In genomic region chr11:38019072-38019775, GRCh38 we compare ENCODE assay signal across 15 cellular contexts.
DNase-seq lines count a peak whose midpoint lies in the region; ATAC-seq and TF ChIP-seq lines count a peak whose summit lies in the region.
"Had no signal": no experiment of that assay in that cellular context is flagged by ENCODE, and none has a peak within 500 bp of the region (broad histone marks: within the 10 kb centered on the region; RNA-seq: fewer than 3 reads in every experiment).

No MANE protein-coding gene starts in this region.

- TF ChIP-seq CTCF in cardiac muscle cell (IDR thresholded peaks at IDR 0.05; ENCODE audit: low read depth, low read length) (peak; percentile 10), upper lobe of right lung (IDR thresholded peaks at IDR 0.05) (no peak)

- H3K36me3 ChIP-seq in cardiac muscle cell (no peaks in the 10 kb centered on the region), SJCRH30 (no peaks in the 10 kb centered on the region), upper lobe of right lung (no peaks in the 10 kb centered on the region)
- H3K36me3 ChIP-seq: esophagus muscularis mucosa had no signal

- H3K4me1 ChIP-seq in cardiac muscle cell (ENCODE audit: low read depth) (no peaks in the 10 kb centered on the region), SJCRH30 (no peaks in the 10 kb centered on the region), upper lobe of right lung (no peaks in the 10 kb centered on the region)

- ATAC-seq in left cardiac atrium (no peak), upper lobe of right lung (peak; percentile 50), GM21825 (IDR thresholded peaks at IDR 0.05; ENCODE audit: unreplicated experiment) (no peak), HG02852 (IDR thresholded peaks at IDR 0.05; ENCODE audit: unreplicated experiment) (no peak), GM21529 (IDR thresholded peaks at IDR 0.05; ENCODE audit: unreplicated experiment) (no peak)
- ATAC-seq: activated T-cell treated with anti-CD3 and anti-CD28 coated beads, Interleukin-2, amount 50 U/mL, for 72 hours had no signal

- H3K9me3 ChIP-seq in cardiac muscle cell (ENCODE audit: low read depth), result no peaks in the 10 kb centered on the region
- no peaks in the 10 kb centered on the region for H3K9me3 ChIP-seq in SJCRH30 (replicated peaks)
- H3K9me3 ChIP-seq in upper lobe of right lung, result peaks cover 6% of the 10 kb centered on the region

- H3K4me3 ChIP-seq in cardiac muscle cell (no peak overlapping the region), SJCRH30 (no peak overlapping the region), upper lobe of right lung (no peak overlapping the region)
- H3K4me3 ChIP-seq: esophagus muscularis mucosa had no signal

- no peak for TF ChIP-seq POLR2A in erythroblast (IDR thresholded peaks at IDR 0.05; ENCODE audit: low read length)

- intact Hi-C loops in left cardiac atrium (cut with DNase I), result no loop called here
- intact Hi-C loops in upper lobe of right lung (cut with DNase I), result no loop called here

- H3K27me3 ChIP-seq in cardiac muscle cell (no peaks in the 10 kb centered on the region), SJCRH30 (0 out of 2 replicates have a peak, but pooled peaks cover 1% of the 10 kb centered on the region), upper lobe of right lung (no peaks in the 10 kb centered on the region)
- H3K27me3 ChIP-seq: esophagus muscularis mucosa had no signal

- H3K27ac ChIP-seq in cardiac muscle cell (no peak overlapping the region), SJCRH30 (no peak overlapping the region), upper lobe of right lung (no peak overlapping the region)
- H3K27ac ChIP-seq: esophagus muscularis mucosa had no signal

- DNase-seq in cardiac muscle cell (ENCODE audit: low read depth in 1 of 2, low spot score in 1 of 2) (peak in 1 of 2 donors; percentile 21), left cardiac atrium (no peak), SJCRH30 (peak; percentile 8 to 13), erythroblast (lab: John Stamatoyannopoulos, UW) (peak; percentile 0 to 6), upper lobe of right lung (no peak)
- DNase-seq: activated CD4-positive, alpha-beta T cell treated with anti-CD3 and anti-CD28 coated beads for 1 hour; activated T-cell treated with anti-CD3 and anti-CD28 coated beads, Interleukin-2, amount 50 U/mL, for 72 hours; MV-4-11; NCI-H524 treated with DMSO at 0.1 percent for 48 hours; stimulated activated CD4-positive, alpha-beta T cell treated with anti-CD3 and anti-CD28 coated beads, Interleukin-2, amount 100 ng/mL, for 48 hours; stimulated activated naive CD4-positive, alpha-beta T cell had no signal

Comparison
In these comparisons a context has a peak if more than half of its experiments do, and no peak if none do; other contexts are left out.
1. DNase-seq: peak in SJCRH30 (2 of 2) and erythroblast (2 of 2); none in left cardiac atrium (single experiment) and upper lobe of right lung (single experiment).